18 cellular contexts compared by ENCODE assay signal in the genomic region with DNA sequence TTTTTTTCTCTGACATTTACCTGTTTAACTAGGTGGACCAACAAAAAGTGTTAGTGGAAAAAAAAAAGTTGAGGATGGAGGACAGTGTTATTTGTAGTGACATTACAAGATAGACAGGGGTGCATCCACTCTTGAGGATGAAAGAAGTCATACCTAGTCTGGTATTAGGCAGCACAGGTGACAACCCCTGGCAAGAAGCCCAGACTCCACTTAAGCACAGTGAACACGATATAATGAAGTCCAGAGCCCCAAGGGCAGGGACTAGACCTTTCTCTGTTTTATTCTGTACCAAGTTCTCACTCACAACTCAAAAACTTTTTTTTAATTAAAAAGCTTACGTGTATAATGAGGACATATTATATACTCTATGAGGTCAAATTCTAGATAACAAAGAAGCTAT.
A peak's percentile ranks its signal among the peaks of the same experiment; 100 is the strongest.
DNase-seq lines count a peak whose midpoint lies in the region; ATAC-seq lines count a peak whose summit lies in the region.
"Had no signal": no experiment of that assay in that cellular context is flagged by ENCODE, and none has a peak within 500 bp of the region (broad histone marks: within the 10 kb centered on the region; RNA-seq: fewer than 3 reads in every experiment).

No MANE protein-coding gene starts in this region.

- no peaks in the 10 kb centered on the region for H3K27me3 Mint-ChIP-seq in stimulated activated naive CD8-positive, alpha-beta T cell treated with anti-CD3 and anti-CD28 coated beads, Interleukin-15, amount 100 ng/mL, for 72 hours
- H3K27me3 Mint-ChIP-seq: activated naive CD8-positive, alpha-beta T cell treated with anti-CD3 and anti-CD28 coated beads for 36 hours had no signal

- H3K27ac Mint-ChIP-seq in stimulated activated naive CD8-positive, alpha-beta T cell treated with anti-CD3 and anti-CD28 coated beads, Interleukin-15, amount 100 ng/mL, for 72 hours: no peak overlapping the region
- H3K27ac Mint-ChIP-seq: activated naive CD8-positive, alpha-beta T cell treated with anti-CD3 and anti-CD28 coated beads for 36 hours; CD8-positive, alpha-beta T cell; nephron; WTC11 had no signal

- H3K4me1 Mint-ChIP-seq in stimulated activated naive CD8-positive, alpha-beta T cell treated with anti-CD3 and anti-CD28 coated beads, Interleukin-15, amount 100 ng/mL, for 72 hours: no peaks in the 10 kb centered on the region
- H3K4me1 Mint-ChIP-seq: activated naive CD8-positive, alpha-beta T cell treated with anti-CD3 and anti-CD28 coated beads for 36 hours; nephron; WTC11 had no signal

- ATAC-seq in stimulated activated naive CD8-positive, alpha-beta T cell treated with anti-CD3 and anti-CD28 coated beads, Interleukin-15, amount 100 ng/mL, for 72 hours: no peak
- no peak for ATAC-seq in HG02884 (IDR thresholded peaks at IDR 0.05; ENCODE audit: unreplicated experiment)
- ATAC-seq: CD8-positive, alpha-beta T cell; left ventricle myocardium superior; right lobe of liver; WTC11 had no signal

- H3K9me3 Mint-ChIP-seq in stimulated activated naive CD8-positive, alpha-beta T cell treated with anti-CD3 and anti-CD28 coated beads, Interleukin-15, amount 100 ng/mL, for 72 hours: peaks cover 4 to 7% of the 10 kb centered on the region in 2 donors
- H3K9me3 Mint-ChIP-seq: WTC11 had no signal

- no peak overlapping the region for H3K4me3 Mint-ChIP-seq in stimulated activated naive CD8-positive, alpha-beta T cell treated with anti-CD3 and anti-CD28 coated beads, Interleukin-15, amount 100 ng/mL, for 72 hours
- H3K4me3 Mint-ChIP-seq: activated naive CD8-positive, alpha-beta T cell treated with anti-CD3 and anti-CD28 coated beads for 36 hours; CD8-positive, alpha-beta T cell; nephron; WTC11 had no signal

- peak; percentile 92 for DNase-seq in DMS53 treated with DMSO at 0.1 percent for 48 hours (lab: John Stamatoyannopoulos, UW; ENCODE audit: unreplicated experiment)
- DNase-seq in NCI-H128 (lab: John Stamatoyannopoulos, UW; ENCODE audit: unreplicated experiment): peak; percentile 42
- DNase-seq in NCI-H510A (lab: John Stamatoyannopoulos, UW): peak; percentile 51
- peak; percentile 71 for DNase-seq in SHP77 treated with DMSO at 0.1 percent for 48 hours (lab: John Stamatoyannopoulos, UW)
- DNase-seq in stimulated activated naive CD8-positive, alpha-beta T cell treated with anti-CD3 and anti-CD28 coated beads, Interleukin-15, amount 100 ng/mL, for 72 hours: no peak
- no peak for DNase-seq in middle frontal gyrus (ENCODE audit: extremely low spot score, low spot score)
- DNase-seq: activated CD4-positive, alpha-beta T cell treated with anti-CD3 and anti-CD28 coated beads, Interleukin-2, amount 50 U/mL, for 48 hours; activated naive CD8-positive, alpha-beta T cell treated with anti-CD3 and anti-CD28 coated beads for 36 hours; CD8-positive, alpha-beta T cell; EL; left ventricle myocardium superior; ovary; right lobe of liver; stomach; transverse colon had no signal

Comparison
In these comparisons a context has a peak if more than half of its experiments do, and no peak if none do; other contexts are left out.
1. DNase-seq: peak in DMS53 treated with DMSO at 0.1 percent for 48 hours (single experiment), NCI-H128 (single experiment), NCI-H510A (single experiment) and SHP77 treated with DMSO at 0.1 percent for 48 hours (single experiment); none in stimulated activated naive CD8-positive, alpha-beta T cell treated with anti-CD3 and anti-CD28 coated beads, Interleukin-15, amount 100 ng/mL, for 72 hours (0 of 2) and middle frontal gyrus (single experiment).